In the genomic region with DNA sequence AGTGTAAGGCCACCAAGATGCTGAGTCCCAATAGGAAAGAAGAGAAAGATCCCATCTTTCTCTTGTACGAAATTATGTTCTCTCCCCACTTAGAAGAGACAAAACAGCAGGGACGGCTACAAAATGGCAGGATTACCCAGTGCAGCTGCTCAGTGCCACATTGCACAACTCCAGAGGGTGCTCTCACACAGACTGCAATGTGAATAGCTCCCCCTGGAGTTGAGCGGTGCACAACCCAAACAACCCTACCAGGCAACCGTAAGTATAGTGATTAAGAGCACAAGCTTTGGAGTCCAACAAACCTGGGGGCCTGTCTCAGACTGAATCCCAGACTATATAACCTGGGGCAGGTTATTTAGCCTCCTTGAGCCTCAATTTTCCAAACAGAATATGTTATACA, we compare ENCODE assay signal across 8 cellular contexts. TPM values are rescaled to one million over a fixed set of nuclear protein-coding genes. Genes with fewer than 3 reads are reported as not detected.
A peak's percentile ranks its signal among the peaks of the same experiment; 100 is the strongest.
DNase-seq lines count a peak whose midpoint lies in the region; ATAC-seq, FAIRE-seq and TF ChIP-seq lines count a peak whose summit lies in the region.

No MANE protein-coding gene starts in this region.

- H3K9me3 ChIP-seq in Caco-2, result 0 out of 2 replicates have a peak, but pooled peaks cover 7% of the 10 kb centered on the region

- no peak for FAIRE-seq in urothelium cell line (lab: Jason Lieb, UNC)

- H3K36me3 ChIP-seq in Caco-2 (ENCODE audit: control insufficient read depth, insufficient read depth, low read length), result peaks cover 2% of the 10 kb centered on the region; the same call in 1 of the 2 replicates

- peaks cover 6% of the 10 kb centered on the region for H3K4me1 ChIP-seq in Caco-2

- POLR2A ChIA-PET in Caco-2 (lab: Charles Lee), result interaction anchor here (0.5 kb wide), 1 partner anchor 148 kb away, joined by 3 read pairs; no protein-coding TSS in a partner anchor

- H3K27me3 ChIP-seq in Caco-2 (replicated peaks; ENCODE audit: control insufficient read depth, insufficient read depth, low read length) (no peaks in the 10 kb centered on the region), HL-60 (ENCODE audit: insufficient read depth, poor library complexity, severe bottlenecking) (no peaks in the 10 kb centered on the region)

- DNase-seq in Caco-2 (peak; percentile 66 to 69), HL-60 (ENCODE audit: low read depth in 1 of 2, low spot score in 1 of 2) (peak; percentile 88 to 95), SKM-1 (lab: John Stamatoyannopoulos, UW; ENCODE audit: unreplicated experiment) (peak; percentile 91), chondrocyte (ENCODE audit: low spot score) (no peak), mucosa of gallbladder (ENCODE audit: low spot score) (peak; percentile 54), urothelium cell line (ENCODE audit: low spot score) (peak; percentile 58)
- no peak for DNase-seq in central memory CD4-positive, alpha-beta T cell

- peak; percentile 49 for TF ChIP-seq CTCF in Caco-2 (IDR thresholded peaks at IDR 0.05; ENCODE audit: insufficient read depth in 1 of 2, low read depth in 1 of 2, low read length in 1 of 2, severe bottlenecking in 1 of 2, unreplicated experiment in 1 of 2)
- TF ChIP-seq CTCF in HL-60 (IDR thresholded peaks at IDR 0.05; ENCODE audit: insufficient read depth, low read length), result peak; percentile 70
- peak; percentile 71 for TF ChIP-seq CTCF in chondrocyte (IDR thresholded peaks at IDR 0.05)

- H3K4me3 ChIP-seq in Caco-2 (ENCODE audit: low read depth, low read length) (no peak overlapping the region), HL-60 (replicated peaks; ENCODE audit: insufficient read depth, low read length) (no peak overlapping the region)

- no TSS peak for BruUV-seq in Caco-2 (replicated peaks; lab: Mats Ljungman, UMichigan)

- H3K9me3 Mint-ChIP-seq in Caco-2 (ENCODE audit: unreplicated experiment), result no peaks in the 10 kb centered on the region
- peaks cover 4% of the 10 kb centered on the region for H3K9me3 Mint-ChIP-seq in chondrocyte (ENCODE audit: low read depth)

- CTCF ChIA-PET in Caco-2 (lab: Charles Lee), result interaction anchor here (0.6 to 2.4 kb wide), 4 partner anchors 107 to 265 kb away, joined by 3 to 17 read pairs (median 4); no protein-coding TSS in a partner anchor

- peaks cover 3% of the 10 kb centered on the region for H3K4me1 Mint-ChIP-seq in Caco-2 (ENCODE audit: low read depth, unreplicated experiment)
- H3K4me1 Mint-ChIP-seq in chondrocyte (ENCODE audit: low read depth), result peaks cover 20% of the 10 kb centered on the region

- no peaks in the 10 kb centered on the region for H3K27me3 Mint-ChIP-seq in Caco-2 (ENCODE audit: insufficient read depth, unreplicated experiment)
- no peaks in the 10 kb centered on the region for H3K27me3 Mint-ChIP-seq in chondrocyte (ENCODE audit: low read depth)

- no peak for ATAC-seq in GM21528 (IDR thresholded peaks at IDR 0.05; ENCODE audit: low FRiP score, unreplicated experiment)

- H3K4me3 Mint-ChIP-seq in Caco-2 (ENCODE audit: unreplicated experiment) (no peak overlapping the region), chondrocyte (ENCODE audit: unreplicated experiment) (no peak overlapping the region)

- intact Hi-C loops in Caco-2 (cut with micrococcal nuclease; ENCODE audit: unreplicated experiment), result loop anchor here (1.0 to 5.0 kb wide), 6 partner anchors 31 to 320 kb away; partner anchors contain the start of gene EDEM1

- H3K27ac ChIP-seq in HL-60 (replicated peaks), result peak overlapping the region; percentile 100

- peaks cover 6% of the 10 kb centered on the region for H3K36me3 Mint-ChIP-seq in Caco-2 (ENCODE audit: insufficient read depth, unreplicated experiment)
- H3K36me3 Mint-ChIP-seq in chondrocyte (ENCODE audit: low read depth), result peaks cover 6% of the 10 kb centered on the region

- H3K27ac Mint-ChIP-seq in Caco-2 (ENCODE audit: unreplicated experiment) (no peak overlapping the region), chondrocyte (ENCODE audit: unreplicated experiment) (no peak overlapping the region)

RNA-seq across cellular contexts. Expression of gene BHLHE40, which starts 3.1 kb away (rescaled TPM):
- total RNA-seq in Caco-2 (2022), result 8.5 and 8.7 TPM in 2 replicates
- total RNA-seq in chondrocyte, result 53.8 to 75.5 TPM (median 66.4 TPM) in 3 replicates
- 56.5 TPM for total RNA-seq in mucosa of gallbladder

Comparison
In these comparisons a context has a peak if more than half of its experiments do, and no peak if none do; other contexts are left out.
1. DNase-seq: peak in Caco-2 (2 of 2), HL-60 (2 of 2), SKM-1 (single experiment), mucosa of gallbladder (single experiment) and urothelium cell line (single experiment); none in chondrocyte (single experiment) and central memory CD4-positive, alpha-beta T cell (single experiment).
2. Peak in every context shown above with its lines, with median percentiles within 50 percentile points of each other: CTCF ChIP-seq.